1 cellular context compared by ENCODE assay signal in the genomic region with DNA sequence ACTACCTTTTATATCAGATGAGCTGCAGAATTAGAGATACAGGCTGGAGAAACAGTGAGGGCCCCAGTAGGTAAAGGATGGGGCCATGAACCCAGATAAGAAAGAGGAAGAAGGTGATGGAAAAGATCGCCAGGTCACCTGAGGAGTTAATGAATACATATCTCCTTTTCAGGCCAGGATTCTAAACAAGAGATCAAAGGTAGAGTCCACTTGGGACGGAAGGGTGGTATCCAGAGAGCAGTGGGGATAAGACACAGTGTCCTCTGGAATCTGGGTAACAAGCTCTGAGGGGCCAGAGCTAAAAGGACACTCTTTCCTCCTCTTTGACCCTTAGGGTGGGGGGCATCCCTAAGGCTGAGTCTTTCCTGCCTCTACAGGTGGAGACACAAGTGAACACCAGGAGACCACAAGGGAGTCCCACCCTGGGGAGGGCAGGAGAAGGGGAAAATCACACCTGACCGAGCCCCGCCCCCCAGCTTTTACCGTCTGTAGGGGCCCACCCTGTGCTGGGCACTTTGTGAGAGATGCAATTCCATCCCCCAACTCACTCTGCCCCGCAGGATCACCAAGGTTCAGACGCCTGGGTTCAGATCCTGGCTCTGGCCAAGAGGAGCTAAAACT.
A peak's percentile ranks its signal among the peaks of the same experiment; 100 is the strongest.
TF ChIP-seq lines count a peak whose summit lies in the region.

No MANE protein-coding gene starts in this region.

TF ChIP-seq in HepG2, 621 proteins besides CTCF, POLR2A, EP300 and RAD21 (continued from another document and continues in another):
- TF ChIP-seq, protein P1, sequence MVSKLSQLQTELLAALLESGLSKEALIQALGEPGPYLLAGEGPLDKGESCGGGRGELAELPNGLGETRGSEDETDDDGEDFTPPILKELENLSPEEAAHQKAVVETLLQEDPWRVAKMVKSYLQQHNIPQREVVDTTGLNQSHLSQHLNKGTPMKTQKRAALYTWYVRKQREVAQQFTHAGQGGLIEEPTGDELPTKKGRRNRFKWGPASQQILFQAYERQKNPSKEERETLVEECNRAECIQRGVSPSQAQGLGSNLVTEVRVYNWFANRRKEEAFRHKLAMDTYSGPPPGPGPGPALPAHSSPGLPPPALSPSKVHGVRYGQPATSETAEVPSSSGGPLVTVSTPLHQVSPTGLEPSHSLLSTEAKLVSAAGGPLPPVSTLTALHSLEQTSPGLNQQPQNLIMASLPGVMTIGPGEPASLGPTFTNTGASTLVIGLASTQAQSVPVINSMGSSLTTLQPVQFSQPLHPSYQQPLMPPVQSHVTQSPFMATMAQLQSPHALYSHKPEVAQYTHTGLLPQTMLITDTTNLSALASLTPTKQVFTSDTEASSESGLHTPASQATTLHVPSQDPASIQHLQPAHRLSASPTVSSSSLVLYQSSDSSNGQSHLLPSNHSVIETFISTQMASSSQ (IDR thresholded peaks at IDR 0.05; ENCODE audit: low read depth), result peak; percentile 90
- TF ChIP-seq, protein P1 (CRISPR knock-in tag; IDR thresholded peaks at IDR 0.05; ENCODE audit: borderline replicate concordance), result peak; percentile 83; the same call in 1 of the 2 replicates
- TF ChIP-seq GABPB1 (CRISPR knock-in tag; IDR thresholded peaks at IDR 0.05) (no peak), ARID2 (CRISPR knock-in tag; IDR thresholded peaks at IDR 0.05; ENCODE audit: borderline replicate concordance) (no peak), ZNF333 (CRISPR knock-in tag; IDR thresholded peaks at IDR 0.05; ENCODE audit: borderline replicate concordance) (no peak), SP140L (CRISPR knock-in tag; IDR thresholded peaks at IDR 0.05; ENCODE audit: borderline replicate concordance) (no peak), SIX4 (CRISPR knock-in tag; IDR thresholded peaks at IDR 0.05) (no peak), ATF1 (CRISPR knock-in tag; IDR thresholded peaks at IDR 0.05) (no peak), PAX8 (CRISPR knock-in tag; IDR thresholded peaks at IDR 0.05; ENCODE audit: borderline replicate concordance) (no peak), MIER2 (CRISPR knock-in tag; IDR thresholded peaks at IDR 0.05) (no peak), NPAS2 (CRISPR knock-in tag; IDR thresholded peaks at IDR 0.05; ENCODE audit: borderline replicate concordance) (no peak), ZNF207 (IDR thresholded peaks at IDR 0.05; ENCODE audit: borderline replicate concordance) (no peak), MYNN (CRISPR knock-in tag; IDR thresholded peaks at IDR 0.05; ENCODE audit: low read depth) (no peak), ELF3 (CRISPR knock-in tag; IDR thresholded peaks at IDR 0.05) (0 out of 2 replicates have a peak, but pooled peaks have one; percentile 69)
- TF ChIP-seq, protein P2, sequence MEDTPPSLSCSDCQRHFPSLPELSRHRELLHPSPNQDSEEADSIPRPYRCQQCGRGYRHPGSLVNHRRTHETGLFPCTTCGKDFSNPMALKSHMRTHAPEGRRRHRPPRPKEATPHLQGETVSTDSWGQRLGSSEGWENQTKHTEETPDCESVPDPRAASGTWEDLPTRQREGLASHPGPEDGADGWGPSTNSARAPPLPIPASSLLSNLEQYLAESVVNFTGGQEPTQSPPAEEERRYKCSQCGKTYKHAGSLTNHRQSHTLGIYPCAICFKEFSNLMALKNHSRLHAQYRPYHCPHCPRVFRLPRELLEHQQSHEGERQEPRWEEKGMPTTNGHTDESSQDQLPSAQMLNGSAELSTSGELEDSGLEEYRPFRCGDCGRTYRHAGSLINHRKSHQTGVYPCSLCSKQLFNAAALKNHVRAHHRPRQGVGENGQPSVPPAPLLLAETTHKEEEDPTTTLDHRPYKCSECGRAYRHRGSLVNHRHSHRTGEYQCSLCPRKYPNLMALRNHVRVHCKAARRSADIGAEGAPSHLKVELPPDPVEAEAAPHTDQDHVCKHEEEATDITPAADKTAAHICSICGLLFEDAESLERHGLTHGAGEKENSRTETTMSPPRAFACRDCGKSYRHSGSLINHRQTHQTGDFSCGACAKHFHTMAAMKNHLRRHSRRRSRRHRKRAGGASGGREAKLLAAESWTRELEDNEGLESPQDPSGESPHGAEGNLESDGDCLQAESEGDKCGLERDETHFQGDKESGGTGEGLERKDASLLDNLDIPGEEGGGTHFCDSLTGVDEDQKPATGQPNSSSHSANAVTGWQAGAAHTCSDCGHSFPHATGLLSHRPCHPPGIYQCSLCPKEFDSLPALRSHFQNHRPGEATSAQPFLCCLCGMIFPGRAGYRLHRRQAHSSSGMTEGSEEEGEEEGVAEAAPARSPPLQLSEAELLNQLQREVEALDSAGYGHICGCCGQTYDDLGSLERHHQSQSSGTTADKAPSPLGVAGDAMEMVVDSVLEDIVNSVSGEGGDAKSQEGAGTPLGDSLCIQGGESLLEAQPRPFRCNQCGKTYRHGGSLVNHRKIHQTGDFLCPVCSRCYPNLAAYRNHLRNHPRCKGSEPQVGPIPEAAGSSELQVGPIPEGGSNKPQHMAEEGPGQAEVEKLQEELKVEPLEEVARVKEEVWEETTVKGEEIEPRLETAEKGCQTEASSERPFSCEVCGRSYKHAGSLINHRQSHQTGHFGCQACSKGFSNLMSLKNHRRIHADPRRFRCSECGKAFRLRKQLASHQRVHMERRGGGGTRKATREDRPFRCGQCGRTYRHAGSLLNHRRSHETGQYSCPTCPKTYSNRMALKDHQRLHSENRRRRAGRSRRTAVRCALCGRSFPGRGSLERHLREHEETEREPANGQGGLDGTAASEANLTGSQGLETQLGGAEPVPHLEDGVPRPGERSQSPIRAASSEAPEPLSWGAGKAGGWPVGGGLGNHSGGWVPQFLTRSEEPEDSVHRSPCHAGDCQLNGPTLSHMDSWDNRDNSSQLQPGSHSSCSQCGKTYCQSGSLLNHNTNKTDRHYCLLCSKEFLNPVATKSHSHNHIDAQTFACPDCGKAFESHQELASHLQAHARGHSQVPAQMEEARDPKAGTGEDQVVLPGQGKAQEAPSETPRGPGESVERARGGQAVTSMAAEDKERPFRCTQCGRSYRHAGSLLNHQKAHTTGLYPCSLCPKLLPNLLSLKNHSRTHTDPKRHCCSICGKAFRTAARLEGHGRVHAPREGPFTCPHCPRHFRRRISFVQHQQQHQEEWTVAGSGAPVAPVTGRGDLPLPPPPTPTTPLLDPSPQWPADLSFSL (CRISPR knock-in tag; IDR thresholded peaks at IDR 0.05), result no peak
- TF ChIP-seq, protein P3, sequence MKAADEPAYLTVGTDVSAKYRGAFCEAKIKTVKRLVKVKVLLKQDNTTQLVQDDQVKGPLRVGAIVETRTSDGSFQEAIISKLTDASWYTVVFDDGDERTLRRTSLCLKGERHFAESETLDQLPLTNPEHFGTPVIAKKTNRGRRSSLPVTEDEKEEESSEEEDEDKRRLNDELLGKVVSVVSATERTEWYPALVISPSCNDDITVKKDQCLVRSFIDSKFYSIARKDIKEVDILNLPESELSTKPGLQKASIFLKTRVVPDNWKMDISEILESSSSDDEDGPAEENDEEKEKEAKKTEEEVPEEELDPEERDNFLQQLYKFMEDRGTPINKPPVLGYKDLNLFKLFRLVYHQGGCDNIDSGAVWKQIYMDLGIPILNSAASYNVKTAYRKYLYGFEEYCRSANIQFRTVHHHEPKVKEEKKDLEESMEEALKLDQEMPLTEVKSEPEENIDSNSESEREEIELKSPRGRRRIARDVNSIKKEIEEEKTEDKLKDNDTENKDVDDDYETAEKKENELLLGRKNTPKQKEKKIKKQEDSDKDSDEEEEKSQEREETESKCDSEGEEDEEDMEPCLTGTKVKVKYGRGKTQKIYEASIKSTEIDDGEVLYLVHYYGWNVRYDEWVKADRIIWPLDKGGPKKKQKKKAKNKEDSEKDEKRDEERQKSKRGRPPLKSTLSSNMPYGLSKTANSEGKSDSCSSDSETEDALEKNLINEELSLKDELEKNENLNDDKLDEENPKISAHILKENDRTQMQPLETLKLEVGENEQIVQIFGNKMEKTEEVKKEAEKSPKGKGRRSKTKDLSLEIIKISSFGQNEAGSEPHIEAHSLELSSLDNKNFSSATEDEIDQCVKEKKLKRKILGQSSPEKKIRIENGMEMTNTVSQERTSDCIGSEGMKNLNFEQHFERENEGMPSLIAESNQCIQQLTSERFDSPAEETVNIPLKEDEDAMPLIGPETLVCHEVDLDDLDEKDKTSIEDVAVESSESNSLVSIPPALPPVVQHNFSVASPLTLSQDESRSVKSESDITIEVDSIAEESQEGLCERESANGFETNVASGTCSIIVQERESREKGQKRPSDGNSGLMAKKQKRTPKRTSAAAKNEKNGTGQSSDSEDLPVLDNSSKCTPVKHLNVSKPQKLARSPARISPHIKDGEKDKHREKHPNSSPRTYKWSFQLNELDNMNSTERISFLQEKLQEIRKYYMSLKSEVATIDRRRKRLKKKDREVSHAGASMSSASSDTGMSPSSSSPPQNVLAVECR (CRISPR knock-in tag; IDR thresholded peaks at IDR 0.05; ENCODE audit: borderline replicate concordance), result no peak; the same call in 1 of the 2 replicates
- TF ChIP-seq, protein P4, sequence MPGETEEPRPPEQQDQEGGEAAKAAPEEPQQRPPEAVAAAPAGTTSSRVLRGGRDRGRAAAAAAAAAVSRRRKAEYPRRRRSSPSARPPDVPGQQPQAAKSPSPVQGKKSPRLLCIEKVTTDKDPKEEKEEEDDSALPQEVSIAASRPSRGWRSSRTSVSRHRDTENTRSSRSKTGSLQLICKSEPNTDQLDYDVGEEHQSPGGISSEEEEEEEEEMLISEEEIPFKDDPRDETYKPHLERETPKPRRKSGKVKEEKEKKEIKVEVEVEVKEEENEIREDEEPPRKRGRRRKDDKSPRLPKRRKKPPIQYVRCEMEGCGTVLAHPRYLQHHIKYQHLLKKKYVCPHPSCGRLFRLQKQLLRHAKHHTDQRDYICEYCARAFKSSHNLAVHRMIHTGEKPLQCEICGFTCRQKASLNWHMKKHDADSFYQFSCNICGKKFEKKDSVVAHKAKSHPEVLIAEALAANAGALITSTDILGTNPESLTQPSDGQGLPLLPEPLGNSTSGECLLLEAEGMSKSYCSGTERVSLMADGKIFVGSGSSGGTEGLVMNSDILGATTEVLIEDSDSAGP (CRISPR knock-in tag; IDR thresholded peaks at IDR 0.05; ENCODE audit: borderline replicate concordance), result no peak
- TF ChIP-seq, protein P5, sequence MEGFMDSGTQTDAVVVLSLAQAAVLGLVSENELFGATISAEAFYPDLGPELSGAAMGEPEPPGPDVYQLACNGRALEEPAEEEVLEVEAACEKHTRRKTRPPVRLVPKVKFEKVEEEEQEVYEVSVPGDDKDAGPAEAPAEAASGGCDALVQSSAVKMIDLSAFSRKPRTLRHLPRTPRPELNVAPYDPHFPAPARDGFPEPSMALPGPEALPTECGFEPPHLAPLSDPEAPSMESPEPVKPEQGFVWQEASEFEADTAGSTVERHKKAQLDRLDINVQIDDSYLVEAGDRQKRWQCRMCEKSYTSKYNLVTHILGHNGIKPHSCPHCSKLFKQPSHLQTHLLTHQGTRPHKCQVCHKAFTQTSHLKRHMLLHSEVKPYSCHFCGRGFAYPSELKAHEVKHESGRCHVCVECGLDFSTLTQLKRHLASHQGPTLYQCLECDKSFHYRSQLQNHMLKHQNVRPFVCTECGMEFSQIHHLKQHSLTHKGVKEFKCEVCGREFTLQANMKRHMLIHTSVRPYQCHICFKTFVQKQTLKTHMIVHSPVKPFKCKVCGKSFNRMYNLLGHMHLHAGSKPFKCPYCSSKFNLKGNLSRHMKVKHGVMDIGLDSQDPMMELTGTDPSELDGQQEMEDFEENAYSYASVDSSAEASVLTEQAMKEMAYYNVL (CRISPR knock-in tag; IDR thresholded peaks at IDR 0.05; ENCODE audit: borderline replicate concordance), result no peak
- TF ChIP-seq, protein P6, sequence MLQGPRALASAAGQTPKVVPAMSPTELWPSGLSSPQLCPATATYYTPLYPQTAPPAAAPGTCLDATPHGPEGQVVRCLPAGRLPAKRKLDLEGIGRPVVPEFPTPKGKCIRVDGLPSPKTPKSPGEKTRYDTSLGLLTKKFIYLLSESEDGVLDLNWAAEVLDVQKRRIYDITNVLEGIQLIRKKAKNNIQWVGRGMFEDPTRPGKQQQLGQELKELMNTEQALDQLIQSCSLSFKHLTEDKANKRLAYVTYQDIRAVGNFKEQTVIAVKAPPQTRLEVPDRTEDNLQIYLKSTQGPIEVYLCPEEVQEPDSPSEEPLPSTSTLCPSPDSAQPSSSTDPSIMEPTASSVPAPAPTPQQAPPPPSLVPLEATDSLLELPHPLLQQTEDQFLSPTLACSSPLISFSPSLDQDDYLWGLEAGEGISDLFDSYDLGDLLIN (CRISPR knock-in tag; IDR thresholded peaks at IDR 0.05; ENCODE audit: borderline replicate concordance), result no peak
